ENCODE assay signal across 8 cellular contexts in genomic region chr9:99253772-99254431, GRCh38.
DNase-seq lines count a peak whose midpoint lies in the region; ATAC-seq and TF ChIP-seq lines count a peak whose summit lies in the region.

No MANE protein-coding gene starts in this region.

- H3K4me2 ChIP-seq in SU-DHL-6 (ENCODE audit: low read depth, low read length, poor library complexity, severe bottlenecking): peak overlapping the region; percentile 60

- peak overlapping the region; percentile 55 for H2AFZ ChIP-seq in SU-DHL-6 (ENCODE audit: low read depth, low read length, severe bottlenecking)

- no peaks in the 10 kb centered on the region for H3K27me3 ChIP-seq in SU-DHL-6 (ENCODE audit: low read length)

- no peaks in the 10 kb centered on the region for H3K9me2 ChIP-seq in SU-DHL-6 (replicated peaks; ENCODE audit: insufficient read depth, low read length)

- peak overlapping the region; percentile 47 for H3K9ac ChIP-seq in SU-DHL-6 (ENCODE audit: low read length)

- peak overlapping the region; percentile 6 for H3K4me3 ChIP-seq in SU-DHL-6 (ENCODE audit: insufficient read depth, low read length, poor library complexity, severe bottlenecking)

- peak; percentile 72 for ATAC-seq in GM18499 (IDR thresholded peaks at IDR 0.05; ENCODE audit: insufficient read depth, unreplicated experiment)
- ATAC-seq in HG02678 (IDR thresholded peaks at IDR 0.05; ENCODE audit: unreplicated experiment): peak; percentile 84

- no peaks in the 10 kb centered on the region for H3K36me3 ChIP-seq in SU-DHL-6 (ENCODE audit: low read length)

- H3K27ac ChIP-seq in SU-DHL-6 (ENCODE audit: low read depth, low read length) (peak overlapping the region; percentile 96), angular gyrus (ENCODE audit: low read depth, low read length) (peak overlapping the region; percentile 66)

- H4K20me1 ChIP-seq in SU-DHL-6 (ENCODE audit: low read depth, low read length): no peaks in the 10 kb centered on the region

- no peak for TF ChIP-seq CTCF in SU-DHL-6 (IDR thresholded peaks at IDR 0.05; ENCODE audit: insufficient read depth, low read length, poor library complexity, severe bottlenecking)

- H3F3A ChIP-seq in SU-DHL-6 (ENCODE audit: insufficient read depth): peaks cover 44% of the 10 kb centered on the region

- no peaks in the 10 kb centered on the region for H3K79me2 ChIP-seq in SU-DHL-6 (ENCODE audit: insufficient read depth, low read length)

- peak; percentile 84 to 86 for DNase-seq in stimulated activated CD4-positive, alpha-beta T cell treated with anti-CD3 and anti-CD28 coated beads, Interleukin-2, amount 100 ng/mL, for 24 hours
- no peak for DNase-seq in GM03348 (ENCODE audit: low spot score)
- DNase-seq in DMS153 treated with DMSO at 0.1 percent for 48 hours (lab: John Stamatoyannopoulos, UW; ENCODE audit: unreplicated experiment): no peak
- no peak for DNase-seq in NOMO-1 treated with dmso at 0.1 percent for 144 hours (lab: John Stamatoyannopoulos, UW; ENCODE audit: unreplicated experiment)

- no peaks in the 10 kb centered on the region for H3K9me3 ChIP-seq in SU-DHL-6 (ENCODE audit: insufficient read depth, low read length)

Comparison
In these comparisons a context has a peak if more than half of its experiments do, and no peak if none do; other contexts are left out.
1. DNase-seq: peak in stimulated activated CD4-positive, alpha-beta T cell treated with anti-CD3 and anti-CD28 coated beads, Interleukin-2, amount 100 ng/mL, for 24 hours (2 of 2); none in GM03348 (single experiment), DMS153 treated with DMSO at 0.1 percent for 48 hours (single experiment) and NOMO-1 treated with dmso at 0.1 percent for 144 hours (single experiment).